Comparison of ENCODE assay signal across 30 cellular contexts in the genomic region with DNA sequence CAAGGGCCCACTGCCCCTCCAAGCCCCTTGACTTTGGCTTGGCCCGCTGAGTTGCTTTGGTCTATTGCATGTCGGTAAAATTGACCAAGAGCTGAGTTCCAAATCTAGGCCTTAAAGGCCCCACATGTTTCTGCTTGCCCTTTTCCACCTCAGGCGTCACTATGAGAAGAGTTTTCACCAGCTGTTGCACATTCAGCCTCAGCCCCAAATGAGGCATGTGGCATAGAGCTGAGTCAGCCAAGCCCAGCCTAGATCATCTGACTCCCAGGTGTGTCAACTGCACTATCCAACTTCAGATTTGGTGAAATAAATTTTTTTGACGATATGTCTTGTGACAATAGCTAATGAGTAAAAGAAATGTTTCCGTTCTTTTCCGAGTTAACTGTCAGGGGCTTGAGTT.
"Had no signal": no experiment of that assay in that cellular context is flagged by ENCODE, and none has a peak within 500 bp of the region (broad histone marks: within the 10 kb centered on the region; RNA-seq: fewer than 3 reads in every experiment).

No MANE protein-coding gene starts in this region.

- H3K4me2 ChIP-seq: smooth muscle cell had no signal

- H3K4me3 ChIP-seq: colonic mucosa, esophagus squamous epithelium, heart right ventricle, left lung, prostate gland, right atrium auricular region, smooth muscle cell, stomach, tibial artery had no signal

- FAIRE-seq: islet of Langerhans had no signal

- H3K27me3 ChIP-seq: colonic mucosa, esophagus squamous epithelium, heart right ventricle, right atrium auricular region, stomach, tibial artery had no signal

- DNase-seq: colonic mucosa; effector CD8-positive, alpha-beta T cell; endodermal cell; erythroblast; esophagus squamous epithelium; foreskin melanocyte; glutamatergic neuron; heart right ventricle; hippocampal formation; left cardiac atrium; left lung; mesendoderm; midbrain; naive thymus-derived CD8-positive, alpha-beta T cell; nephron progenitor cell; nucleus accumbens; stimulated activated CD4-positive, alpha-beta T cell treated with anti-CD3 and anti-CD28 coated beads, Interleukin-12 subunit alpha, Interleukin-12 subunit beta, amount 100 ng/mL, for 4 hours; stimulated activated CD4-positive, alpha-beta T cell treated with anti-CD3 and anti-CD28 coated beads, Interleukin-1b, Interleukin-23, amount 100 ng/mL, for 48 hours; stimulated activated CD4-positive, alpha-beta T cell treated with anti-CD3 and anti-CD28 coated beads, Interleukin-4, amount 100 ng/mL, for 1 hour; stimulated activated naive CD4-positive, alpha-beta T cell treated with Interleukin-2 at 50 U/mL for 16 hours; stomach; tibial artery had no signal

- H3K27ac Mint-ChIP-seq: dendritic cell treated with granulocyte-macrophage colony-stimulating factor and Interleukin-4, amounts not matched to agents 40 ng/mL and 50 ng/mL, for 4 days; endodermal cell; naive thymus-derived CD8-positive, alpha-beta T cell; nephron progenitor cell; stimulated activated effector memory CD8-positive, alpha-beta T cell treated with anti-CD3 and anti-CD28 coated beads, Interleukin-12 subunit alpha, Interleukin-12 subunit beta, amount 100 ng/mL, for 72 hours; type B pancreatic cell had no signal

- H3K9me3 ChIP-seq: colonic mucosa, esophagus squamous epithelium, heart right ventricle, left lung, prostate gland, right atrium auricular region, stomach, tibial artery had no signal

- H3K4me3 Mint-ChIP-seq: dendritic cell treated with granulocyte-macrophage colony-stimulating factor and Interleukin-4, amounts not matched to agents 40 ng/mL and 50 ng/mL, for 4 days; endodermal cell; naive thymus-derived CD8-positive, alpha-beta T cell; nephron progenitor cell; stimulated activated effector memory CD8-positive, alpha-beta T cell treated with anti-CD3 and anti-CD28 coated beads, Interleukin-12 subunit alpha, Interleukin-12 subunit beta, amount 100 ng/mL, for 72 hours; type B pancreatic cell had no signal

- H3K9me3 Mint-ChIP-seq: dendritic cell treated with granulocyte-macrophage colony-stimulating factor and Interleukin-4, amounts not matched to agents 40 ng/mL and 50 ng/mL, for 4 days; stimulated activated effector memory CD8-positive, alpha-beta T cell treated with anti-CD3 and anti-CD28 coated beads, Interleukin-12 subunit alpha, Interleukin-12 subunit beta, amount 100 ng/mL, for 72 hours had no signal

- H3K4me1 Mint-ChIP-seq: endodermal cell; naive thymus-derived CD8-positive, alpha-beta T cell; nephron progenitor cell; stimulated activated effector memory CD8-positive, alpha-beta T cell treated with anti-CD3 and anti-CD28 coated beads, Interleukin-12 subunit alpha, Interleukin-12 subunit beta, amount 100 ng/mL, for 72 hours had no signal

- ATAC-seq: heart right ventricle; left cardiac atrium; left lung; naive thymus-derived CD8-positive, alpha-beta T cell; sciatic nerve; stimulated activated effector memory CD8-positive, alpha-beta T cell treated with anti-CD3 and anti-CD28 coated beads, Interleukin-12 subunit alpha, Interleukin-12 subunit beta, amount 100 ng/mL, for 72 hours had no signal

- H3K36me3 ChIP-seq: colonic mucosa, esophagus squamous epithelium, heart right ventricle, left lung, prostate gland, right atrium auricular region, stomach, tibial artery had no signal

- H3K27me3 Mint-ChIP-seq: dendritic cell treated with granulocyte-macrophage colony-stimulating factor and Interleukin-4, amounts not matched to agents 40 ng/mL and 50 ng/mL, for 4 days; naive thymus-derived CD8-positive, alpha-beta T cell; type B pancreatic cell had no signal

- H3K27ac ChIP-seq: colonic mucosa, esophagus squamous epithelium, heart right ventricle, left lung, prostate gland, right atrium auricular region, stomach, tibial artery had no signal

- H3K36me3 Mint-ChIP-seq: naive thymus-derived CD8-positive, alpha-beta T cell; stimulated activated effector memory CD8-positive, alpha-beta T cell treated with anti-CD3 and anti-CD28 coated beads, Interleukin-12 subunit alpha, Interleukin-12 subunit beta, amount 100 ng/mL, for 72 hours; type B pancreatic cell had no signal

- H3K4me1 ChIP-seq: colonic mucosa, esophagus squamous epithelium, heart right ventricle, left lung, prostate gland, right atrium auricular region, stomach, tibial artery had no signal
